Comparison of ENCODE assay signal across 8 cellular contexts in genomic region chr12:42143401-42144173, GRCh38. TPM values are rescaled to one million over a fixed set of nuclear protein-coding genes. Genes with fewer than 3 reads are reported as not detected.
A peak's percentile ranks its signal among the peaks of the same experiment; 100 is the strongest.
DNase-seq lines count a peak whose midpoint lies in the region; ATAC-seq and TF ChIP-seq lines count a peak whose summit lies in the region.

No MANE protein-coding gene starts in this region.

- H3K36me3 ChIP-seq in right lobe of liver (no peaks in the 10 kb centered on the region), tibial nerve (no peaks in the 10 kb centered on the region)

- H3K9me3 Mint-ChIP-seq in brain, result no peaks in the 10 kb centered on the region

- peak overlapping the region; percentile 50 to 77 (median 76) for H3K27ac ChIP-seq in right lobe of liver
- H3K27ac ChIP-seq in tibial nerve, result peak overlapping the region; percentile 70 to 89 (median 80)

- no peaks in the 10 kb centered on the region for H3K36me3 Mint-ChIP-seq in brain

- H3K4me1 ChIP-seq in right lobe of liver (peaks cover 0 to 13% (median 0%) of the 10 kb centered on the region in 4 donors), tibial nerve (peaks cover 0 to 26% (median 5%) of the 10 kb centered on the region in 4 donors)

- WGBS in right lobe of liver (ENCODE audit: insufficient coverage, low coverage, low lambda C conversion rate, missing lambda C conversion rate), result 25% methylated on average over 14 of the region's 14 CpGs
- 17% methylated on average over 14 of the region's 14 CpGs for WGBS in tibial nerve, 2 donors

- H3K4me1 Mint-ChIP-seq in brain, result peaks cover 48% of the 10 kb centered on the region

- peak overlapping the region; percentile 77 to 97 (median 93) for H3K4me3 Mint-ChIP-seq in brain

- TF ChIP-seq POLR2A in NB4 (IDR thresholded peaks at IDR 0.05; ENCODE audit: extremely low read depth, insufficient read length), result no peak
- TF ChIP-seq POLR2A in right lobe of liver (IDR thresholded peaks at IDR 0.05), result no peak
- no peak for TF ChIP-seq POLR2A in tibial nerve (IDR thresholded peaks at IDR 0.05)

- ATAC-seq in right lobe of liver, result peak in 1 of 4 donors; percentile 2

- DNase-seq in AG09309 (ENCODE audit: low read depth), result no peak
- DNase-seq in GM13977 (ENCODE audit: low spot score), result peak; percentile 31
- peak; percentile 52 for DNase-seq in NB4 (ENCODE audit: low read depth)
- no peak for DNase-seq in right lobe of liver
- DNase-seq in tibial nerve (ENCODE audit: low spot score in 2 of 2), result no peak
- no peak for DNase-seq in T1000 (lab: John Stamatoyannopoulos, UW)
- DNase-seq in stimulated activated CD4-positive, alpha-beta T cell treated with anti-CD3 and anti-CD28 coated beads, Interleukin-4, amount 100 ng/mL, for 1 hour, result no peak

- intact Hi-C loops in right lobe of liver (cut with DNase I), result no loop called here

- H3K4me3 ChIP-seq in AG09309 (ENCODE audit: control insufficient read depth, low read depth, low read length), result peak overlapping the region; percentile 61
- H3K4me3 ChIP-seq in NB4 (ENCODE audit: low read depth, low read length), result peak overlapping the region; percentile 88
- H3K4me3 ChIP-seq in right lobe of liver, result peak overlapping the region; percentile 64 to 85 (median 64)
- H3K4me3 ChIP-seq in tibial nerve, result peak overlapping the region; percentile 33 to 69 (median 67)

- TF ChIP-seq EP300 in tibial nerve (IDR thresholded peaks at IDR 0.05), result no peak

- peaks cover 3% of the 10 kb centered on the region for H3K27me3 Mint-ChIP-seq in brain

- H3K27ac Mint-ChIP-seq in brain, result peak overlapping the region; percentile 2 to 90 (median 16)

- H3K9me3 ChIP-seq in right lobe of liver, result no peaks in the 10 kb centered on the region
- no peaks in the 10 kb centered on the region for H3K9me3 ChIP-seq in tibial nerve

- H3K27me3 ChIP-seq in right lobe of liver (no peaks in the 10 kb centered on the region), tibial nerve (no peaks in the 10 kb centered on the region)

- TF ChIP-seq CTCF in AG09309 (IDR thresholded peaks at IDR 0.05; ENCODE audit: control insufficient read depth, insufficient read depth, low read depth, low read length, missing control alignments), result no peak
- no peak for TF ChIP-seq CTCF in GM13977 (IDR thresholded peaks at IDR 0.05; ENCODE audit: extremely low read depth, insufficient read depth, missing control alignments)
- no peak for TF ChIP-seq CTCF in NB4 (IDR thresholded peaks at IDR 0.05; ENCODE audit: low read depth, low read length)
- no peak for TF ChIP-seq CTCF in brain (conservative IDR thresholded peaks at IDR 0.05)
- TF ChIP-seq CTCF in right lobe of liver (IDR thresholded peaks at IDR 0.05), result no peak
- no peak for TF ChIP-seq CTCF in tibial nerve (IDR thresholded peaks at IDR 0.05)

- in situ Hi-C loops in GM13977 (cut with MboI; ENCODE audit: low pct_unique_long_range_greater_than_20kb, low sequenced_read_pairs, unreplicated experiment), result loop anchor here (25.0 kb wide), 1 partner anchor 194 kb away; the partner anchor contains the start of genes PPHLN1 and ZCRB1

RNA-seq across cellular contexts. Expression of gene GXYLT1, which starts 1.1 kb away (rescaled TPM):
- polyA plus RNA-seq in brain (ENCODE audit: insufficient read depth, low read depth, low replicate concordance), result 0.83 TPM
- 10 to 100 TPM in 5 of 6 experiments, 1 to 10 TPM in 1; 9.3 to 13.8 (median 10.8) TPM for total RNA-seq in right lobe of liver
- 10 to 100 TPM; 14.7 to 25.3 (median 22.8) TPM for total RNA-seq in tibial nerve

Comparison
In these comparisons a context has a peak if more than half of its experiments do, and no peak if none do; other contexts are left out.
1. DNase-seq: peak in GM13977 (single experiment) and NB4 (single experiment); none in AG09309 (single experiment), right lobe of liver (0 of 3), tibial nerve (0 of 2), T1000 (single experiment) and stimulated activated CD4-positive, alpha-beta T cell treated with anti-CD3 and anti-CD28 coated beads, Interleukin-4, amount 100 ng/mL, for 1 hour (single experiment).
2. Peak in every context shown above with its lines, with median percentiles within 50 percentile points of each other: H3K4me3 ChIP-seq.